ENCODE assay signal across 8 cellular contexts in the genomic region with DNA sequence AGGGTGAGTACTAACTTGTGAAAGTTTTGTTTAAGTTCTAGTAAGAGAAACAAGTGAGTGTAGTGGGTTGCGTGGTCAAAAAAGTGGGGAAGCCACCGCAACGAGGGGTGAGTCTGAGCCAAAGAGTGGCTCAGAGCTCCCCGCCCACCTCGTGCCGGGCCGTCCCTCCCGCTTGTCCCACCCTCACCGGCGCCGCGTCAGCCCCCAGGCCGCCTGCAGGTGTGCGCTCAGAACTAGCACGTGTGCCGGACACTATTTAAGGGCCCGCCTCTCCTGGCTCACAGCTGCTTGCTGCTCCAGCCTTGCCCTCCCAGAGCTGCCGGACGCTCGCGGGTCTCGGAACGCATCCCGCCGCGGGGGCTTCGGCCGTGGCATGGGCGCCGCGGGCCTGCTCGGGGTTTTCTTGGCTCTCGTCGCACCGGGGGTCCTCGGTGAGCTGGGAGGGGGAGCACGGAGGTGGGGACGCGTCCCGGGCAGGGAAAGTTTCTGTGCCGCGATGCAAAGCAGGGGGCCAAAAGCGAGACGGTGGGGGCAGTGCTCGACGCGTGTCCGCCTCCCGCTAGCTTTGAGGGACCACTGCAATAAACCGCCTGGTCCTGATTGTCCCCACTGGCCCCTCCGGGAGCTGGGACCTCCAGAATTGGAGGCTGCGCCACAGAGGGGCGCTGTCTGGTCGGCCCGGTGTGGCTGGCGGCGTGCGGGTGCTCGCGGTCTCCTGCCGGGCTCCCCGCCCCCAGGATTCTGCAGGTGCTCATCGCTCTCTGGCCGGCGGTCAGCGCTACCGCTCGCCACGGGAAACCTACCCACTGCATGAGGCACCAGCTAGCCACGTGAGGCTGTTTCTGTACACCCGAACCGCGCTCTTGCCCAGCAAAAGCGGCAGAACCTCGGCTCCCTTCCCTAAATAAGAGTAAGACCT. TPM values are rescaled to one million over a fixed set of nuclear protein-coding genes. Genes with fewer than 3 reads are reported as not detected.
A peak's percentile ranks its signal among the peaks of the same experiment; 100 is the strongest.
DNase-seq lines count a peak whose midpoint lies in the region; ATAC-seq and TF ChIP-seq lines count a peak whose summit lies in the region.

A gene (plus strand): TSS at position 283 of the 919 bp plus-strand sequence. CDS start 91 bp downstream, at position 374.

- no peaks in the 10 kb centered on the region for H3K9me3 ChIP-seq in right atrium auricular region

- H3K27ac ChIP-seq in right atrium auricular region: no peak within 1 kb of the TSS

- ATAC-seq in HG02885 (IDR thresholded peaks at IDR 0.05; ENCODE audit: poor library complexity, unreplicated experiment): peak; percentile 87

- H3K4me1 ChIP-seq in right atrium auricular region: peaks cover 0 to 12% of the 10 kb centered on the region in 2 donors

- H3K36me3 ChIP-seq in right atrium auricular region: no peaks in the 10 kb centered on the region

- peak; percentile 24 for DNase-seq in DMS 273 (lab: John Stamatoyannopoulos, UW; ENCODE audit: unreplicated experiment)
- DNase-seq in DMS 273 treated with DMSO at 0.1 percent for 48 hours (lab: John Stamatoyannopoulos, UW): no peak
- peak; percentile 66 for DNase-seq in NCI-H748 (lab: John Stamatoyannopoulos, UW; ENCODE audit: unreplicated experiment)
- DNase-seq in activated naive CD4-positive, alpha-beta T cell (lab: John Stamatoyannopoulos, UW): peak in 3 of 4 experiments; percentile 3 to 21 (median 6)
- no peak for DNase-seq in right atrium auricular region (ENCODE audit: low spot score)
- peak; percentile 2 for DNase-seq in retinal pigment epithelial cell (ENCODE audit: low read depth)
- DNase-seq in pons (ENCODE audit: low spot score): no peak

- peaks cover 5 to 7% of the 10 kb centered on the region in 2 donors for H3K27me3 ChIP-seq in right atrium auricular region

- peak within 1 kb of the TSS; percentile 2 to 46 for H3K4me3 ChIP-seq in right atrium auricular region
- peak within 1 kb of the TSS; percentile 50 for H3K4me3 ChIP-seq in retinal pigment epithelial cell (ENCODE audit: low read length)

- peak in 1 of 2 donors; percentile 35 for TF ChIP-seq CTCF in right atrium auricular region (IDR thresholded peaks at IDR 0.05)
- peak; percentile 49 for TF ChIP-seq CTCF in retinal pigment epithelial cell (conservative IDR thresholded peaks at IDR 0.05; ENCODE audit: low read depth, low read length)

RNA-seq across cellular contexts. Expression of the gene that starts here (rescaled TPM):
- total RNA-seq in right atrium auricular region: not detected

Comparison
In these comparisons a context has a peak if more than half of its experiments do, and no peak if none do; other contexts are left out.
1. DNase-seq: peak in DMS 273 (single experiment), NCI-H748 (single experiment), activated naive CD4-positive, alpha-beta T cell (3 of 4) and retinal pigment epithelial cell (single experiment); none in DMS 273 treated with DMSO at 0.1 percent for 48 hours (single experiment), right atrium auricular region (single experiment) and pons (single experiment).